Comparison of ENCODE assay signal across 27 cellular contexts in the genomic region with DNA sequence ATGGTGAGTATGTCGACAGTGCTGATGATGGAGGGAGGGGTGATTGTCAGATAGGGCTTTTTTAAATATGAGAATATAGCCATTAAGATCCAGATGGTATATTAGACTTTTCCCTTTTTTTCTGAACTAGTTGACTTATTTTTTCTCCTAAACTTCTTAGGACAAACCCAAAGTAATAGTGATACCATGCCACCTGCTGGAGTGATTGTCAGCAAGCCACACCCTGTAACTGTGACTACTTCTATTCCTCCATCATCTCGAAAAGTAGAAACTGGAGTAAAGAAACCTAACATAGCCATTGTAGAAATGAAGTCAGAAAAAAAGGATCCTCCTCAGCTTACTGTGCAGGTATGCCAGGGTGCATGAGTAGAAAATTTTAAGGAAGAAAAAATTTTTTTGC.
"Had no signal": no experiment of that assay in that cellular context is flagged by ENCODE, and none has a peak within 500 bp of the region (broad histone marks: within the 10 kb centered on the region; RNA-seq: fewer than 3 reads in every experiment).

No MANE protein-coding gene starts in this region.

- ATAC-seq: HepG2, Right ventricle myocardium inferior, SK-N-SH treated with all-trans-retinoic acid at 6 μM for 48 hours, T-helper 17 cell had no signal

- H3K4me3 Mint-ChIP-seq: T-helper 17 cell had no signal

- H3K4me1 ChIP-seq: SJCRH30 had no signal

- H3K9me3 ChIP-seq: MG63, SJCRH30 had no signal

- DNase-seq: IMR-90, Karpas-422, KG1, MG63, NCI-H1092, NCI-H1105 treated with DMSO at 0.1 percent for 48 hours, NCI-H1417 treated with DMSO at 0.1 percent for 48 hours, NCI-H146, NCI-H187, NCI-H2029, NCI-H2081 treated with DMSO at 0.1 percent for 48 hours, NCI-H2171, NCI-H226, NCI-H446, NCI-H510A, NCI-H526, NCI-H774, OCI-M1, SHP77 treated with DMSO at 0.1 percent for 48 hours, SJCRH30, T-helper 1 cell, T-helper 17 cell had no signal

- H3K27me3 ChIP-seq: MG63, SJCRH30 had no signal

- FAIRE-seq: HepG2 had no signal

- H3K27me3 Mint-ChIP-seq: T-helper 17 cell had no signal

- H3K4me3 ChIP-seq: MG63, SJCRH30 had no signal

- H3K27ac ChIP-seq: HL-60, RWPE1, SJCRH30 had no signal

- H3K27ac Mint-ChIP-seq: T-helper 17 cell had no signal
